ENCODE assay signal across 1 cellular context in genomic region chr21:37208056-37208705, GRCh38.
TF ChIP-seq lines count a peak whose summit lies in the region.

No MANE protein-coding gene starts in this region.

TF ChIP-seq in IMR-90, 13 proteins besides CTCF, POLR2A, EP300 and RAD21 (continued from another document):
- no peak for TF ChIP-seq MXI1 (IDR thresholded peaks at IDR 0.05; ENCODE audit: borderline replicate concordance, low read depth, low read length)
